ENCODE assay signal across 21 cellular contexts in genomic region chr4:3498407-3498806, GRCh38. TPM values are rescaled to one million over a fixed set of nuclear protein-coding genes. Genes with fewer than 3 reads are reported as not detected.
A peak's percentile ranks its signal among the peaks of the same experiment; 100 is the strongest.
DNase-seq lines count a peak whose midpoint lies in the region; ATAC-seq and TF ChIP-seq lines count a peak whose summit lies in the region.
"Had no signal": no experiment of that assay in that cellular context is flagged by ENCODE, and none has a peak within 500 bp of the region (broad histone marks: within the 10 kb centered on the region; RNA-seq: fewer than 3 reads in every experiment).

No MANE protein-coding gene starts in this region.

- H3K4me1 Mint-ChIP-seq in WTC11 = no peaks in the 10 kb centered on the region

- H3K27me3 ChIP-seq in left ventricle myocardium inferior (ENCODE audit: low read depth) = peaks cover 27% of the 10 kb centered on the region

- POLR2A ChIA-PET in HEK293 (lab: Yijun Ruan, JAX) (no interaction called here), RWPE1 (lab: Yijun Ruan, JAX; ENCODE audit: low non-redundant PET) (no interaction called here), WTC11 (lab: Charles Lee) (no interaction called here)

- peaks cover 2% of the 10 kb centered on the region; the same call in 1 of the 2 replicates for H3K36me3 Mint-ChIP-seq in WTC11

- peaks cover 5% of the 10 kb centered on the region for H3K36me3 ChIP-seq in left ventricle myocardium inferior
- peaks cover 0 to 12% of the 10 kb centered on the region in 2 experiments; a peak in 1 of 3 replicates for H3K36me3 ChIP-seq in HEK293 (ENCODE audit: control insufficient read depth in 2 of 2, insufficient read depth in 1 of 2, low read length in 2 of 2)

- CTCF ChIA-PET in HEK293 (lab: Yijun Ruan, JAX) (no interaction called here), RWPE1 (lab: Yijun Ruan, JAX) (no interaction called here), WTC11 (lab: Charles Lee) (interaction anchor here (0.6 kb wide), 1 partner anchor 17 kb away, joined by 3 read pairs; no protein-coding TSS in a partner anchor)

- peaks cover 50% of the 10 kb centered on the region for H3K27me3 Mint-ChIP-seq in WTC11 (ENCODE audit: low read depth)
- H3K27me3 Mint-ChIP-seq: B cell; CD4-positive, alpha-beta T cell had no signal

- intact Hi-C loops in left ventricle myocardium inferior (cut with micrococcal nuclease) (no loop called here), left cardiac atrium (cut with DNase I) (no loop called here)

- H3K4me3 ChIP-seq in left ventricle myocardium inferior = no peak overlapping the region
- no peak overlapping the region for H3K4me3 ChIP-seq in HEK293 (ENCODE audit: low read depth, low read length)
- H3K4me3 ChIP-seq: A549; BLaER1 treated with 17β-estradiol and CSF1 and Interleukin-3, amounts not matched to agents 10 nM and 100 nM had no signal

- no peak overlapping the region for H3K27ac Mint-ChIP-seq in WTC11
- H3K27ac Mint-ChIP-seq: B cell; CD4-positive, alpha-beta T cell; CD8-positive, alpha-beta T cell had no signal

- H3K4me1 ChIP-seq in left ventricle myocardium inferior (peaks cover 85% of the 10 kb centered on the region), HEK293 (ENCODE audit: control insufficient read depth, insufficient read depth, low read length) (no peaks in the 10 kb centered on the region)
- H3K4me1 ChIP-seq: A549 had no signal

- ATAC-seq in left cardiac atrium (no peak), WTC11 (no peak), GM18870 (IDR thresholded peaks at IDR 0.05; ENCODE audit: unreplicated experiment) (no peak)
- ATAC-seq: CD8-positive, alpha-beta T cell had no signal

- H3K9me3 Mint-ChIP-seq in WTC11 = no peaks in the 10 kb centered on the region
- H3K9me3 Mint-ChIP-seq: CD4-positive, alpha-beta T cell; CD8-positive, alpha-beta T cell had no signal

- H3K27ac ChIP-seq in left ventricle myocardium inferior (replicated peaks) = peak overlapping the region; percentile 38
- no peak overlapping the region for H3K27ac ChIP-seq in HEK293 (ENCODE audit: extremely low read depth, low read depth, low read length)
- peak overlapping the region; percentile 17 for H3K27ac ChIP-seq in RWPE1
- H3K27ac ChIP-seq: 22Rv1; A549; BLaER1 treated with 17β-estradiol and CSF1 and Interleukin-3, amounts not matched to agents 10 nM and 100 nM; C4-2B had no signal

- H3K9me3 ChIP-seq in left ventricle myocardium inferior (replicated peaks) = no peaks in the 10 kb centered on the region
- no peaks in the 10 kb centered on the region for H3K9me3 ChIP-seq in HEK293 (ENCODE audit: control insufficient read depth, insufficient read depth, low read depth, low read length)
- H3K9me3 ChIP-seq: A549; BLaER1 treated with 17β-estradiol and CSF1 and Interleukin-3, amounts not matched to agents 10 nM and 100 nM; Caco-2 had no signal

- DNase-seq in left ventricle myocardium inferior (no peak), left cardiac atrium (no peak), RWPE1 (ENCODE audit: low spot score) (no peak), WTC11 (ENCODE audit: low spot score) (no peak), iPS-NIHi11 (ENCODE audit: low spot score) (no peak), retina (no peak)
- DNase-seq: AML-193; Caco-2; Calu3; CD4-positive, alpha-beta T cell; CD8-positive, alpha-beta T cell; DMS79 treated with DMSO at 0.1 percent for 48 hours; GF-D8 had no signal

- no peak overlapping the region for H3K4me3 Mint-ChIP-seq in WTC11
- H3K4me3 Mint-ChIP-seq: B cell; CD4-positive, alpha-beta T cell; CD8-positive, alpha-beta T cell had no signal

- TF ChIP-seq CTCF in left ventricle myocardium inferior (IDR thresholded peaks at IDR 0.05; ENCODE audit: borderline replicate concordance) (no peak), HEK293 (tag by site-specific recombination; IDR thresholded peaks at IDR 0.05) (no peak), RWPE1 (conservative IDR thresholded peaks at IDR 0.05; ENCODE audit: low read depth) (no peak), WTC11 (IDR thresholded peaks at IDR 0.05) (no peak)

TF ChIP-seq in HEK293, 187 proteins besides CTCF, POLR2A, EP300 and RAD21:
- TF ChIP-seq, protein P1, sequence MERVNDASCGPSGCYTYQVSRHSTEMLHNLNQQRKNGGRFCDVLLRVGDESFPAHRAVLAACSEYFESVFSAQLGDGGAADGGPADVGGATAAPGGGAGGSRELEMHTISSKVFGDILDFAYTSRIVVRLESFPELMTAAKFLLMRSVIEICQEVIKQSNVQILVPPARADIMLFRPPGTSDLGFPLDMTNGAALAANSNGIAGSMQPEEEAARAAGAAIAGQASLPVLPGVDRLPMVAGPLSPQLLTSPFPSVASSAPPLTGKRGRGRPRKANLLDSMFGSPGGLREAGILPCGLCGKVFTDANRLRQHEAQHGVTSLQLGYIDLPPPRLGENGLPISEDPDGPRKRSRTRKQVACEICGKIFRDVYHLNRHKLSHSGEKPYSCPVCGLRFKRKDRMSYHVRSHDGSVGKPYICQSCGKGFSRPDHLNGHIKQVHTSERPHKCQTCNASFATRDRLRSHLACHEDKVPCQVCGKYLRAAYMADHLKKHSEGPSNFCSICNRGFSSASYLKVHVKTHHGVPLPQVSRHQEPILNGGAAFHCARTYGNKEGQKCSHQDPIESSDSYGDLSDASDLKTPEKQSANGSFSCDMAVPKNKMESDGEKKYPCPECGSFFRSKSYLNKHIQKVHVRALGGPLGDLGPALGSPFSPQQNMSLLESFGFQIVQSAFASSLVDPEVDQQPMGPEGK (tag by site-specific recombination; IDR thresholded peaks at IDR 0.05) = 0 out of 2 replicates have a peak, but pooled peaks have one; percentile 20
- TF ChIP-seq, protein P2, sequence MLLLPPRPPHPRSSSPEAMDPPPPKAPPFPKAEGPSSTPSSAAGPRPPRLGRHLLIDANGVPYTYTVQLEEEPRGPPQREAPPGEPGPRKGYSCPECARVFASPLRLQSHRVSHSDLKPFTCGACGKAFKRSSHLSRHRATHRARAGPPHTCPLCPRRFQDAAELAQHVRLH (tag by site-specific recombination; IDR thresholded peaks at IDR 0.05) = no peak

TF ChIP-seq in WTC11, 78 proteins besides CTCF, POLR2A, EP300 and RAD21:
- TF ChIP-seq FOXP1 (CRISPR knock-in tag; IDR thresholded peaks at IDR 0.05; ENCODE audit: borderline replicate concordance) (peak; percentile 24; the same call in 1 of the 2 replicates), IRF2 (CRISPR knock-in tag; IDR thresholded peaks at IDR 0.05; ENCODE audit: borderline replicate concordance, low read depth) (no peak)
- TF ChIP-seq, protein P3, sequence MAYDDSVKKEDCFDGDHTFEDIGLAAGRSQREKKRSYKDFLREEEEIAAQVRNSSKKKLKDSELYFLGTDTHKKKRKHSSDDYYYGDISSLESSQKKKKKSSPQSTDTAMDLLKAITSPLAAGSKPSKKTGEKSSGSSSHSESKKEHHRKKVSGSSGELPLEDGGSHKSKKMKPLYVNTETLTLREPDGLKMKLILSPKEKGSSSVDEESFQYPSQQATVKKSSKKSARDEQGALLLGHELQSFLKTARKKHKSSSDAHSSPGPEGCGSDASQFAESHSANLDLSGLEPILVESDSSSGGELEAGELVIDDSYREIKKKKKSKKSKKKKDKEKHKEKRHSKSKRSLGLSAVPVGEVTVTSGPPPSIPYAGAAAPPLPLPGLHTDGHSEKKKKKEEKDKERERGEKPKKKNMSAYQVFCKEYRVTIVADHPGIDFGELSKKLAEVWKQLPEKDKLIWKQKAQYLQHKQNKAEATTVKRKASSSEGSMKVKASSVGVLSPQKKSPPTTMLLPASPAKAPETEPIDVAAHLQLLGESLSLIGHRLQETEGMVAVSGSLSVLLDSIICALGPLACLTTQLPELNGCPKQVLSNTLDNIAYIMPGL (CRISPR knock-in tag; IDR thresholded peaks at IDR 0.05) = no peak
- TF ChIP-seq, protein P4, sequence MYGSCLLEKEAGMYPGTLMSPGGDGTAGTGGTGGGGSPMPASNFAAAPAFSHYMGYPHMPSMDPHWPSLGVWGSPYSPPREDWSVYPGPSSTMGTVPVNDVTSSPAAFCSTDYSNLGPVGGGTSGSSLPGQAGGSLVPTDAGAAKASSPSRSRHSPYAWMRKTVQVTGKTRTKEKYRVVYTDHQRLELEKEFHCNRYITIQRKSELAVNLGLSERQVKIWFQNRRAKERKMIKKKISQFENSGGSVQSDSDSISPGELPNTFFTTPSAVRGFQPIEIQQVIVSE (CRISPR knock-in tag; IDR thresholded peaks at IDR 0.05; ENCODE audit: borderline replicate concordance) = no peak

RNA-seq across cellular contexts. Expression of gene LRPAP1, which starts 33.8 kb away (rescaled TPM):
- total RNA-seq in left ventricle myocardium inferior (297 TPM), left cardiac atrium (100 to 1,000 TPM; 226 to 312 TPM), WTC11 (2021) (90.8 to 106 TPM (median 97.4 TPM) in 3 replicates)

RNA-seq across cellular contexts. Expression of gene DOK7, which starts 35.3 kb away (rescaled TPM):
- total RNA-seq in left ventricle myocardium inferior = 46.7 TPM
- 10 to 100 TPM; 21.5 to 38.2 TPM for total RNA-seq in left cardiac atrium
- 0.22 to 0.46 TPM (median 0.44 TPM) in 3 replicates for total RNA-seq in WTC11 (2021)
- total RNA-seq: CD4-positive, alpha-beta T cell; CD8-positive, alpha-beta T cell had no signal

RNA-seq across cellular contexts. Expression of gene HGFAC, which starts 56.6 kb away (rescaled TPM):
- total RNA-seq in left ventricle myocardium inferior = 0.80 TPM
- under 1 TPM; 0.34 to 0.38 TPM for total RNA-seq in left cardiac atrium
- 0.20 to 0.76 TPM (median 0.48 TPM) in 3 replicates for total RNA-seq in WTC11 (2021)
- total RNA-seq: A172; B cell; Calu3; CD8-positive, alpha-beta T cell had no signal

Comparison
In these comparisons a context has a peak if more than half of its experiments do, and no peak if none do; other contexts are left out.
1. RNA of gene DOK7, which starts 35.3 kb away (total RNA-seq): 46.7 TPM in left ventricle myocardium inferior (single experiment) and 21.5 to 38.2 TPM in left cardiac atrium; 0.22 to 0.46 TPM in WTC11; every median in the first group is over 10 times any median in the second.